Comparison of ENCODE assay signal across 10 cellular contexts in genomic region chr6:134074151-134074712, GRCh38. TPM values are rescaled to one million over a fixed set of nuclear protein-coding genes. Genes with fewer than 3 reads are reported as not detected.
A peak's percentile ranks its signal among the peaks of the same experiment; 100 is the strongest.
DNase-seq lines count a peak whose midpoint lies in the region; ATAC-seq and TF ChIP-seq lines count a peak whose summit lies in the region.
"Had no signal": no experiment of that assay in that cellular context is flagged by ENCODE, and none has a peak within 500 bp of the region (broad histone marks: within the 10 kb centered on the region; RNA-seq: fewer than 3 reads in every experiment).

No MANE protein-coding gene starts in this region.

- no peak for TF ChIP-seq POLR2A in testis (IDR thresholded peaks at IDR 0.05)

- intact Hi-C loops in testis (cut with DNase I; ENCODE audit: low total_unique reads) = no loop called here

- H4K20me1 ChIP-seq in SU-DHL-6 (ENCODE audit: low read depth, low read length) = no peaks in the 10 kb centered on the region

- no peaks in the 10 kb centered on the region for H3K9me2 ChIP-seq in SU-DHL-6 (replicated peaks; ENCODE audit: insufficient read depth, low read length)

- no peak overlapping the region for H3K4me2 ChIP-seq in SU-DHL-6 (ENCODE audit: low read depth, low read length, poor library complexity, severe bottlenecking)

- no peaks in the 10 kb centered on the region for H3F3A ChIP-seq in SU-DHL-6 (ENCODE audit: insufficient read depth)

- no peak overlapping the region for H3K9ac ChIP-seq in SU-DHL-6 (ENCODE audit: low read length)
- peak overlapping the region; percentile 65 for H3K9ac ChIP-seq in iPS-20b (ENCODE audit: low read depth, low read length)

- H3K4me3 ChIP-seq in SU-DHL-6 (ENCODE audit: insufficient read depth, low read length, poor library complexity, severe bottlenecking) (no peak overlapping the region), iPS-20b (ENCODE audit: low read length) (peak overlapping the region; percentile 51), testis (no peak overlapping the region)

- H3K9me3 ChIP-seq in SU-DHL-6 (ENCODE audit: insufficient read depth, low read length) (no peaks in the 10 kb centered on the region), iPS-20b (ENCODE audit: insufficient read depth, low read depth, low read length) (no peaks in the 10 kb centered on the region), testis (no peaks in the 10 kb centered on the region)

- H3K4me1 ChIP-seq in iPS-20b (ENCODE audit: insufficient read depth, low read length) = peaks cover 12% of the 10 kb centered on the region; the same call in 1 of the 2 replicates
- H3K4me1 ChIP-seq in testis = no peaks in the 10 kb centered on the region

- DNase-seq in NCI-H526 (lab: John Stamatoyannopoulos, UW) (peak; percentile 14 to 47), NCI-H526 treated with DMSO at 0.1 percent for 48 hours (lab: John Stamatoyannopoulos, UW) (no peak), testis (peak; percentile 50), NOMO-1 treated with DMSO at 0.1 percent for 48 hours (lab: John Stamatoyannopoulos, UW; ENCODE audit: unreplicated experiment) (no peak)
- DNase-seq: 8988T; effector CD8-positive, alpha-beta T cell had no signal

- 28 to 38% methylated on average over 7 to 8 of the region's 8 CpGs for WGBS in testis, 2 donors

- no peaks in the 10 kb centered on the region for H3K79me2 ChIP-seq in SU-DHL-6 (ENCODE audit: insufficient read depth, low read length)

- no peak for ATAC-seq in HG02870 (IDR thresholded peaks at IDR 0.05; ENCODE audit: unreplicated experiment)
- no peak for ATAC-seq in GM21367 (IDR thresholded peaks at IDR 0.05; ENCODE audit: unreplicated experiment)

- H3K27ac ChIP-seq in SU-DHL-6 (ENCODE audit: low read depth, low read length) (no peak overlapping the region), iPS-20b (ENCODE audit: low read length) (peak overlapping the region; percentile 48), testis (no peak overlapping the region)

- TF ChIP-seq CTCF in SU-DHL-6 (IDR thresholded peaks at IDR 0.05; ENCODE audit: insufficient read depth, low read length, poor library complexity, severe bottlenecking) (no peak), testis (IDR thresholded peaks at IDR 0.05) (no peak)

- H3K36me3 ChIP-seq in SU-DHL-6 (ENCODE audit: low read length) (no peaks in the 10 kb centered on the region), iPS-20b (ENCODE audit: insufficient read depth, low read depth, low read length) (no peaks in the 10 kb centered on the region), testis (ENCODE audit: low read depth, missing control alignments) (no peaks in the 10 kb centered on the region)

- no peaks in the 10 kb centered on the region for H3K27me3 ChIP-seq in SU-DHL-6 (ENCODE audit: low read length)
- H3K27me3 ChIP-seq in iPS-20b (ENCODE audit: insufficient read depth, low read length) = no peaks in the 10 kb centered on the region
- no peaks in the 10 kb centered on the region for H3K27me3 ChIP-seq in testis

- H2AFZ ChIP-seq in SU-DHL-6 (ENCODE audit: low read depth, low read length, severe bottlenecking) = peak overlapping the region; percentile 30

RNA-seq across cellular contexts. Expression of gene SLC2A12, which starts 21.8 kb away (rescaled TPM):
- total RNA-seq in testis = under 1 TPM; 0.63 to 0.74 TPM
- 0.65 TPM for polyA plus RNA-seq in testis (ENCODE audit: insufficient read depth, low read depth, low replicate concordance)

Comparison
In these comparisons a context has a peak if more than half of its experiments do, and no peak if none do; other contexts are left out.
1. DNase-seq: peak in NCI-H526 (2 of 2) and testis (single experiment); none in NCI-H526 treated with DMSO at 0.1 percent for 48 hours (single experiment) and NOMO-1 treated with DMSO at 0.1 percent for 48 hours (single experiment).